Comparison of ENCODE assay signal across 1 cellular context in the genomic region with DNA sequence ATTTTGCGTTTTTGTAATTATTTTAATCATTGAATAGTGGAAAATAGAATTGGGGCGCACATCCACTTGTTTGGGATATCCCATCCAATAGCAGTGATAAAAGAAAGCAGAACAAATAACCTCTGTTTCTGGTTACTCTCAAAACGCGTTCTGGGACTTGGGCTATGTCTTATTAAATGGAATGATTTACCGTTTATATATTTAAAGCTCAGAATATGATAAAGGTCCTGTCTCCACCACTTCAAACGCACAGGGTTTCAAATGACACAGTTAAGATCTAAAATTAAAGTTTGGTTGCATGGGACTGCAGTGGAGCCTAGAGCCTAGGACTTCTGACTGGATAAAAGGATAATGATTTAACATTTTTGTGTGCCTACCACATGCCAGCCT.
TF ChIP-seq lines count a peak whose summit lies in the region.

No MANE protein-coding gene starts in this region.

TF ChIP-seq in HepG2, 621 proteins besides CTCF, POLR2A, EP300 and RAD21:
- no peak for TF ChIP-seq ZNF441 (CRISPR knock-in tag; IDR thresholded peaks at IDR 0.05; ENCODE audit: borderline replicate concordance)
- TF ChIP-seq ZNF333 (CRISPR knock-in tag; IDR thresholded peaks at IDR 0.05; ENCODE audit: borderline replicate concordance) = no peak
- no peak for TF ChIP-seq FOSL1 (CRISPR knock-in tag; IDR thresholded peaks at IDR 0.05; ENCODE audit: borderline replicate concordance)
- no peak for TF ChIP-seq BRCA1 (CRISPR knock-in tag; IDR thresholded peaks at IDR 0.05)
- TF ChIP-seq TP53 (CRISPR knock-in tag; conservative IDR thresholded peaks at IDR 0.05) = no peak
- TF ChIP-seq ZNF670 (CRISPR knock-in tag; IDR thresholded peaks at IDR 0.05; ENCODE audit: borderline replicate concordance) = no peak
- no peak for TF ChIP-seq HNF1A (IDR thresholded peaks at IDR 0.05; ENCODE audit: low read depth)
- no peak for TF ChIP-seq HNF1A (CRISPR knock-in tag; IDR thresholded peaks at IDR 0.05; ENCODE audit: borderline replicate concordance)
- no peak for TF ChIP-seq KLF15 (CRISPR knock-in tag; IDR thresholded peaks at IDR 0.05; ENCODE audit: borderline replicate concordance)
- no peak for TF ChIP-seq BATF2 (CRISPR knock-in tag; IDR thresholded peaks at IDR 0.05)
- no peak for TF ChIP-seq GZF1 (CRISPR knock-in tag; IDR thresholded peaks at IDR 0.05)
- no peak for TF ChIP-seq HES4 (CRISPR knock-in tag; IDR thresholded peaks at IDR 0.05; ENCODE audit: borderline replicate concordance)
- no peak for TF ChIP-seq MTF2 (CRISPR knock-in tag; IDR thresholded peaks at IDR 0.05; ENCODE audit: borderline replicate concordance)
- no peak for TF ChIP-seq KLF9 (CRISPR knock-in tag; IDR thresholded peaks at IDR 0.05; ENCODE audit: low read depth)
- no peak for TF ChIP-seq ZNF501 (CRISPR knock-in tag; IDR thresholded peaks at IDR 0.05)
- TF ChIP-seq ZNF383 (CRISPR knock-in tag; IDR thresholded peaks at IDR 0.05; ENCODE audit: borderline replicate concordance) = no peak
